1 cellular context compared by ENCODE assay signal in the genomic region with DNA sequence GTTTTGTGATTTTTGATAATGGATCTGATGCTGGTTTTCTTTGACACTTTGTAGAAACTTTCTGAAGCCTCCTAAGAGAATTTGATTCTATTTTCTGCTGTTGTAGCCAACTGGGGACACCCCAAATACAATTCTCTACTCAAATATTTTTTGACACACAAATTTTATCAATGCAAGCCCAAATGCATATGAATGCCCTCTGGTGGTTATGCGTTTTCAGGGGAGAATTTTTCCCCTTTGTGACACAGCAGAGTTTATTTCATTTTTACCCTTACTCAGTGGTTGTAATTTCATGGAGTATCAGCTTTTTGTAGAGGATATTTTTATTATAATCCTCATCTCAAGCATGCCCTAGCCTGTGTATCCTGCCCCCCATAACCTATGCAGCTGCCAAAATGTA.
TF ChIP-seq lines count a peak whose summit lies in the region.

No MANE protein-coding gene starts in this region.

TF ChIP-seq in SK-N-SH treated with all-trans-retinoic acid at 6 μM for 48 hours, 23 proteins besides CTCF, POLR2A, EP300 and RAD21 (continued from another document):
- TF ChIP-seq, protein P1, sequence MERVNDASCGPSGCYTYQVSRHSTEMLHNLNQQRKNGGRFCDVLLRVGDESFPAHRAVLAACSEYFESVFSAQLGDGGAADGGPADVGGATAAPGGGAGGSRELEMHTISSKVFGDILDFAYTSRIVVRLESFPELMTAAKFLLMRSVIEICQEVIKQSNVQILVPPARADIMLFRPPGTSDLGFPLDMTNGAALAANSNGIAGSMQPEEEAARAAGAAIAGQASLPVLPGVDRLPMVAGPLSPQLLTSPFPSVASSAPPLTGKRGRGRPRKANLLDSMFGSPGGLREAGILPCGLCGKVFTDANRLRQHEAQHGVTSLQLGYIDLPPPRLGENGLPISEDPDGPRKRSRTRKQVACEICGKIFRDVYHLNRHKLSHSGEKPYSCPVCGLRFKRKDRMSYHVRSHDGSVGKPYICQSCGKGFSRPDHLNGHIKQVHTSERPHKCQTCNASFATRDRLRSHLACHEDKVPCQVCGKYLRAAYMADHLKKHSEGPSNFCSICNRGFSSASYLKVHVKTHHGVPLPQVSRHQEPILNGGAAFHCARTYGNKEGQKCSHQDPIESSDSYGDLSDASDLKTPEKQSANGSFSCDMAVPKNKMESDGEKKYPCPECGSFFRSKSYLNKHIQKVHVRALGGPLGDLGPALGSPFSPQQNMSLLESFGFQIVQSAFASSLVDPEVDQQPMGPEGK (CRISPR knock-in tag; IDR thresholded peaks at IDR 0.05; ENCODE audit: borderline replicate concordance), result no peak
- TF ChIP-seq SNAI2 (CRISPR knock-in tag; IDR thresholded peaks at IDR 0.05) (no peak), ZNF8 (CRISPR knock-in tag; IDR thresholded peaks at IDR 0.05) (no peak), ZNF565 (CRISPR knock-in tag; conservative IDR thresholded peaks at IDR 0.05; ENCODE audit: low read depth) (no peak), TOX (CRISPR knock-in tag; IDR thresholded peaks at IDR 0.05; ENCODE audit: borderline replicate concordance) (no peak), GLIS3 (CRISPR knock-in tag; IDR thresholded peaks at IDR 0.05) (no peak), ISL1 (CRISPR knock-in tag; IDR thresholded peaks at IDR 0.05) (no peak), CSDC2 (CRISPR knock-in tag; IDR thresholded peaks at IDR 0.05) (no peak), BACH2 (CRISPR knock-in tag; IDR thresholded peaks at IDR 0.05; ENCODE audit: borderline replicate concordance) (no peak), ZNF70 (CRISPR knock-in tag; IDR thresholded peaks at IDR 0.05) (no peak)
- TF ChIP-seq, protein P2, sequence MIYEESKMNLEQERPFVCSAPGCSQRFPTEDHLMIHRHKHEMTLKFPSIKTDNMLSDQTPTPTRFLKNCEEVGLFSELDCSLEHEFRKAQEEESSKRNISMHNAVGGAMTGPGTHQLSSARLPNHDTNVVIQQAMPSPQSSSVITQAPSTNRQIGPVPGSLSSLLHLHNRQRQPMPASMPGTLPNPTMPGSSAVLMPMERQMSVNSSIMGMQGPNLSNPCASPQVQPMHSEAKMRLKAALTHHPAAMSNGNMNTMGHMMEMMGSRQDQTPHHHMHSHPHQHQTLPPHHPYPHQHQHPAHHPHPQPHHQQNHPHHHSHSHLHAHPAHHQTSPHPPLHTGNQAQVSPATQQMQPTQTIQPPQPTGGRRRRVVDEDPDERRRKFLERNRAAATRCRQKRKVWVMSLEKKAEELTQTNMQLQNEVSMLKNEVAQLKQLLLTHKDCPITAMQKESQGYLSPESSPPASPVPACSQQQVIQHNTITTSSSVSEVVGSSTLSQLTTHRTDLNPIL (CRISPR knock-in tag; IDR thresholded peaks at IDR 0.05; ENCODE audit: low read depth), result no peak
- TF ChIP-seq, protein P3, sequence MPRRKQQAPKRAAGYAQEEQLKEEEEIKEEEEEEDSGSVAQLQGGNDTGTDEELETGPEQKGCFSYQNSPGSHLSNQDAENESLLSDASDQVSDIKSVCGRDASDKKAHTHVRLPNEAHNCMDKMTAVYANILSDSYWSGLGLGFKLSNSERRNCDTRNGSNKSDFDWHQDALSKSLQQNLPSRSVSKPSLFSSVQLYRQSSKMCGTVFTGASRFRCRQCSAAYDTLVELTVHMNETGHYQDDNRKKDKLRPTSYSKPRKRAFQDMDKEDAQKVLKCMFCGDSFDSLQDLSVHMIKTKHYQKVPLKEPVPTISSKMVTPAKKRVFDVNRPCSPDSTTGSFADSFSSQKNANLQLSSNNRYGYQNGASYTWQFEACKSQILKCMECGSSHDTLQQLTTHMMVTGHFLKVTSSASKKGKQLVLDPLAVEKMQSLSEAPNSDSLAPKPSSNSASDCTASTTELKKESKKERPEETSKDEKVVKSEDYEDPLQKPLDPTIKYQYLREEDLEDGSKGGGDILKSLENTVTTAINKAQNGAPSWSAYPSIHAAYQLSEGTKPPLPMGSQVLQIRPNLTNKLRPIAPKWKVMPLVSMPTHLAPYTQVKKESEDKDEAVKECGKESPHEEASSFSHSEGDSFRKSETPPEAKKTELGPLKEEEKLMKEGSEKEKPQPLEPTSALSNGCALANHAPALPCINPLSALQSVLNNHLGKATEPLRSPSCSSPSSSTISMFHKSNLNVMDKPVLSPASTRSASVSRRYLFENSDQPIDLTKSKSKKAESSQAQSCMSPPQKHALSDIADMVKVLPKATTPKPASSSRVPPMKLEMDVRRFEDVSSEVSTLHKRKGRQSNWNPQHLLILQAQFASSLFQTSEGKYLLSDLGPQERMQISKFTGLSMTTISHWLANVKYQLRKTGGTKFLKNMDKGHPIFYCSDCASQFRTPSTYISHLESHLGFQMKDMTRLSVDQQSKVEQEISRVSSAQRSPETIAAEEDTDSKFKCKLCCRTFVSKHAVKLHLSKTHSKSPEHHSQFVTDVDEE (CRISPR knock-in tag; IDR thresholded peaks at IDR 0.05), result no peak
